20 cellular contexts compared by ENCODE assay signal in genomic region chr1:200181861-200182260, GRCh38.
DNase-seq lines count a peak whose midpoint lies in the region; ATAC-seq, FAIRE-seq and TF ChIP-seq lines count a peak whose summit lies in the region.
"Had no signal": no experiment of that assay in that cellular context is flagged by ENCODE, and none has a peak within 500 bp of the region (broad histone marks: within the 10 kb centered on the region; RNA-seq: fewer than 3 reads in every experiment).

No MANE protein-coding gene starts in this region.

- H3K9ac ChIP-seq in IMR-90 (ENCODE audit: low read depth, low read length) (no peak overlapping the region), keratinocyte (ENCODE audit: control insufficient read depth, extremely low read depth, insufficient read depth, low read length) (no peak overlapping the region)
- H3K9ac ChIP-seq: BLaER1 treated with 17β-estradiol and CSF1 and Interleukin-3, amounts not matched to agents 10 nM and 100 nM; GM23248 had no signal

- H2BK20ac ChIP-seq in IMR-90 (ENCODE audit: low read depth, low read length), result peak overlapping the region; percentile 80; the same call in 1 of the 2 replicates

- H3K18ac ChIP-seq in IMR-90 (ENCODE audit: low read depth, low read length), result peak overlapping the region; percentile 5; the same call in 1 of the 2 replicates

- no peak for DNase-seq in A549 (ENCODE audit: low read depth in 1 of 2, low spot score in 1 of 2)
- no peak for DNase-seq in IMR-90
- peak; percentile 90 for DNase-seq in bronchial epithelial cell (ENCODE audit: low read depth)
- DNase-seq in keratinocyte (ENCODE audit: low read depth, low spot score), result no peak
- no peak for DNase-seq in LoVo (ENCODE audit: low spot score)
- DNase-seq in stomach, result no peak
- no peak for DNase-seq in activated CD8-positive, alpha-beta T cell treated with anti-CD3 and anti-CD28 coated beads for 36 hours
- DNase-seq: 8988T; CD8-positive, alpha-beta T cell; DMS 273 treated with DMSO at 0.1 percent for 48 hours; GDM1 had no signal

- TF ChIP-seq CTCF in A549 (IDR thresholded peaks at IDR 0.05) (no peak), IMR-90 (conservative IDR thresholded peaks at IDR 0.05; ENCODE audit: low read depth, low read length) (no peak), bronchial epithelial cell (IDR thresholded peaks at IDR 0.05; ENCODE audit: insufficient read depth, low read length, severe bottlenecking) (no peak), keratinocyte (optimal IDR thresholded peaks at IDR 0.05 in 1 of 3, IDR thresholded peaks at IDR 0.05 in 1 of 3, conservative IDR thresholded peaks at IDR 0.05 in 1 of 3; ENCODE audit: extremely low read depth in 1 of 3, insufficient read depth in 2 of 3, low read length in 3 of 3) (no peak), stomach (IDR thresholded peaks at IDR 0.05) (no peak)
- no peak for TF ChIP-seq CTCF in activated CD8-positive, alpha-beta T cell treated with anti-CD3 and anti-CD28 coated beads for 36 hours (IDR thresholded peaks at IDR 0.05)

- POLR2A ChIA-PET in A549 (lab: Yijun Ruan, JAX) (no interaction called here), IMR-90 (lab: Charles Lee; ENCODE audit: unreplicated experiment) (no interaction called here)
- POLR2A ChIA-PET in activated CD8-positive, alpha-beta T cell treated with anti-CD3 and anti-CD28 coated beads for 36 hours (lab: Charles Lee), result no interaction called here

- H2AFZ ChIP-seq in IMR-90 (replicated peaks; ENCODE audit: low read length, poor library complexity) (no peak overlapping the region), keratinocyte (ENCODE audit: control insufficient read depth, low read length) (peak overlapping the region; percentile 8)
- H2AFZ ChIP-seq: GM23248 had no signal

- CTCF ChIA-PET in A549 (lab: Yijun Ruan, JAX), result interaction anchor here (0.7 to 1.3 kb wide), 6 partner anchors 57 to 497 kb away, joined by 3 to 5 read pairs (median 4); no protein-coding TSS in a partner anchor
- CTCF ChIA-PET in IMR-90 (lab: Yijun Ruan, JAX), result interaction anchor here (0.6 to 1.0 kb wide), 2 partner anchors 126 to 497 kb away, joined by 4 to 5 read pairs; no protein-coding TSS in a partner anchor
- CTCF ChIA-PET in activated CD8-positive, alpha-beta T cell treated with anti-CD3 and anti-CD28 coated beads for 36 hours (lab: Charles Lee), result no interaction called here

- H4K20me1 ChIP-seq in IMR-90 (ENCODE audit: insufficient read depth, low read length), result no peaks in the 10 kb centered on the region
- no peaks in the 10 kb centered on the region for H4K20me1 ChIP-seq in keratinocyte (ENCODE audit: control insufficient read depth, extremely low read depth, insufficient read depth, low read length)
- H4K20me1 ChIP-seq: BLaER1 treated with 17β-estradiol and CSF1 and Interleukin-3, amounts not matched to agents 10 nM and 100 nM had no signal

- H3K9me3 ChIP-seq in A549, result no peaks in the 10 kb centered on the region
- H3K9me3 ChIP-seq in IMR-90 (ENCODE audit: control insufficient read depth, insufficient read depth, low read length), result no peaks in the 10 kb centered on the region
- no peaks in the 10 kb centered on the region for H3K9me3 ChIP-seq in keratinocyte (ENCODE audit: control insufficient read depth, low read depth, low read length)
- no peaks in the 10 kb centered on the region for H3K9me3 ChIP-seq in stomach
- H3K9me3 ChIP-seq: HAP-1 had no signal

- no peaks in the 10 kb centered on the region for H3K36me3 Mint-ChIP-seq in activated CD8-positive, alpha-beta T cell treated with anti-CD3 and anti-CD28 coated beads for 36 hours (ENCODE audit: low read depth)
- H3K36me3 Mint-ChIP-seq: CD8-positive, alpha-beta T cell had no signal

- no peaks in the 10 kb centered on the region for H3K27me3 ChIP-seq in IMR-90 (ENCODE audit: control insufficient read depth, insufficient read depth, low read length)
- H3K27me3 ChIP-seq in bronchial epithelial cell (ENCODE audit: control insufficient read depth, insufficient read depth, low read length), result no peaks in the 10 kb centered on the region
- H3K27me3 ChIP-seq in keratinocyte (ENCODE audit: control insufficient read depth, extremely low read depth, insufficient read depth, low read length), result no peaks in the 10 kb centered on the region
- no peaks in the 10 kb centered on the region for H3K27me3 ChIP-seq in stomach
- H3K27me3 ChIP-seq: BLaER1 treated with 17β-estradiol and CSF1 and Interleukin-3, amounts not matched to agents 10 nM and 100 nM had no signal

- peak overlapping the region; percentile 18 to 56; a peak in 2 of 4 replicates for H4K8ac ChIP-seq in IMR-90 (ENCODE audit: low read depth in 2 of 2, low read length in 2 of 2)

- H3K36me3 ChIP-seq in IMR-90 (ENCODE audit: control insufficient read depth, insufficient read depth, low read length) (no peaks in the 10 kb centered on the region), bronchial epithelial cell (ENCODE audit: control insufficient read depth, insufficient read depth, low read length) (no peaks in the 10 kb centered on the region), keratinocyte (ENCODE audit: control insufficient read depth in 2 of 2, extremely low read depth in 1 of 2, insufficient read depth in 2 of 2, low read length in 2 of 2) (no peaks in the 10 kb centered on the region), stomach (no peaks in the 10 kb centered on the region)
- H3K36me3 ChIP-seq: BLaER1 treated with 17β-estradiol and CSF1 and Interleukin-3, amounts not matched to agents 10 nM and 100 nM; HAP-1 had no signal

- H3K79me1 ChIP-seq in IMR-90 (ENCODE audit: low read depth in 1 of 2, low read length in 2 of 2), result no peaks in the 10 kb centered on the region

- peak overlapping the region; percentile 82 for H2AK5ac ChIP-seq in IMR-90 (ENCODE audit: low read depth, low read length)

- H2BK5ac ChIP-seq in IMR-90 (ENCODE audit: low read depth, low read length, poor library complexity, severe bottlenecking), result no peak overlapping the region

- H4K5ac ChIP-seq in IMR-90 (ENCODE audit: low read depth, low read length), result peak overlapping the region; percentile 26; the same call in 1 of the 2 replicates

- no TSS peak for BruUV-seq in IMR-90 (replicated peaks; lab: Mats Ljungman, UMichigan)

- H2BK15ac ChIP-seq in IMR-90 (ENCODE audit: low read depth, low read length), result peak overlapping the region; percentile 84; the same call in 1 of the 3 replicates

- TF ChIP-seq RAD21 in A549 (conservative IDR thresholded peaks at IDR 0.05 in 1 of 2, IDR thresholded peaks at IDR 0.05 in 1 of 2) (no peak), IMR-90 (IDR thresholded peaks at IDR 0.05; ENCODE audit: low read length) (no peak)

- TF ChIP-seq EP300 in A549 (IDR thresholded peaks at IDR 0.05), result no peak
- no peak for TF ChIP-seq EP300 in stomach (IDR thresholded peaks at IDR 0.05)

- TF ChIP-seq POLR2A in A549 (IDR thresholded peaks at IDR 0.05; ENCODE audit: low read length), result no peak
- no peak for TF ChIP-seq POLR2A in IMR-90 (IDR thresholded peaks at IDR 0.05; ENCODE audit: low read depth, low read length)
- TF ChIP-seq POLR2A in stomach (IDR thresholded peaks at IDR 0.05), result no peak

- peaks cover 4% of the 10 kb centered on the region for H3K9me3 Mint-ChIP-seq in activated CD8-positive, alpha-beta T cell treated with anti-CD3 and anti-CD28 coated beads for 36 hours

- no peak overlapping the region for H3K27ac Mint-ChIP-seq in activated CD8-positive, alpha-beta T cell treated with anti-CD3 and anti-CD28 coated beads for 36 hours
- H3K27ac Mint-ChIP-seq: B cell; CD8-positive, alpha-beta T cell; IgD-negative memory B cell had no signal

- H2BK120ac ChIP-seq in IMR-90 (ENCODE audit: low read depth, low read length), result no peak overlapping the region

- ATAC-seq in A549 (no peak), IMR-90 (ENCODE audit: low read depth) (no peak)
- no peak for ATAC-seq in activated CD8-positive, alpha-beta T cell treated with anti-CD3 and anti-CD28 coated beads for 36 hours
- ATAC-seq: CD8-positive, alpha-beta T cell had no signal

- H3K4ac ChIP-seq in IMR-90 (ENCODE audit: low read depth, low read length), result no peak overlapping the region; the same call in 1 of the 2 replicates

- dilution Hi-C loops in IMR-90 (cut with HindIII; ENCODE audit: low sequenced_read_pairs, unreplicated experiment), result no loop called here
- dilution Hi-C loops in keratinocyte (cut with MboI; ENCODE audit: extremely low pct_ligation_motif_present, low sequenced_read_pairs), result no loop called here

- H3K27ac ChIP-seq in A549 (peak overlapping the region; percentile 74 to 88), IMR-90 (ENCODE audit: insufficient read depth, low read length) (no peak overlapping the region), keratinocyte (ENCODE audit: control insufficient read depth, insufficient read depth, low read length) (no peak overlapping the region), stomach (no peak overlapping the region)
- H3K27ac ChIP-seq: BLaER1 treated with 17β-estradiol and CSF1 and Interleukin-3, amounts not matched to agents 10 nM and 100 nM; GM23248; HL-60 had no signal

- no peaks in the 10 kb centered on the region for H3K79me2 ChIP-seq in keratinocyte (ENCODE audit: control insufficient read depth, insufficient read depth, low read length)

- in situ Hi-C loops in IMR-90 (cut with MboI; ENCODE audit: low sequenced_read_pairs), result no loop called here

- no peak overlapping the region for H3K4me3 ChIP-seq in A549
- no peak overlapping the region for H3K4me3 ChIP-seq in IMR-90 (ENCODE audit: insufficient read depth, low read depth, low read length)
- no peak overlapping the region for H3K4me3 ChIP-seq in bronchial epithelial cell (ENCODE audit: low read depth, low read length)
- no peak overlapping the region for H3K4me3 ChIP-seq in keratinocyte (ENCODE audit: control insufficient read depth in 2 of 3, extremely low read depth in 1 of 3, insufficient read depth in 2 of 3, low read depth in 1 of 3, low read length in 3 of 3)
- H3K4me3 ChIP-seq in stomach, result no peak overlapping the region
- H3K4me3 ChIP-seq: BLaER1 treated with 17β-estradiol and CSF1 and Interleukin-3, amounts not matched to agents 10 nM and 100 nM; GM23248; HAP-1 had no signal

- H3K4me1 ChIP-seq in A549, result peaks cover 71% of the 10 kb centered on the region
- H3K4me1 ChIP-seq in IMR-90 (ENCODE audit: control insufficient read depth, insufficient read depth, low read length), result peaks cover 16% of the 10 kb centered on the region
- peaks cover 37% of the 10 kb centered on the region for H3K4me1 ChIP-seq in keratinocyte (ENCODE audit: control insufficient read depth, extremely low read depth, insufficient read depth, low read length)
- H3K4me1 ChIP-seq in stomach, result peaks cover 0 to 14% (median 6%) of the 10 kb centered on the region in 4 donors

- 95% methylated on average over 3 of the region's 3 CpGs for WGBS in A549 (ENCODE audit: missing lambda C conversion rate)
- no CpG with 5 or more reads among the region's 3 CpGs for WGBS in IMR-90 (ENCODE audit: extremely low coverage in 2 of 2, insufficient read length in 1 of 2), 2 experiments
- 85 to 100% (median 93%) methylated on average over 3 of the region's 3 CpGs for WGBS in stomach, 5 donors

- FAIRE-seq in A549 (lab: Jason Lieb, UNC) (no peak), bronchial epithelial cell (lab: Jason Lieb, UNC) (no peak), keratinocyte (lab: Jason Lieb, UNC) (peak; percentile 32)
- FAIRE-seq: GM12892, GM18507, HTR-8/SVneo had no signal

- H3K4me2 ChIP-seq in A549 (no peak overlapping the region), IMR-90 (ENCODE audit: low read depth, low read length) (no peak overlapping the region), keratinocyte (ENCODE audit: control insufficient read depth, extremely low read depth, insufficient read depth, low read depth, low read length) (no peak overlapping the region)
- H3K4me2 ChIP-seq: BLaER1 treated with 17β-estradiol and CSF1 and Interleukin-3, amounts not matched to agents 10 nM and 100 nM had no signal

- intact Hi-C loops in IMR-90 (cut with micrococcal nuclease) (no loop called here), stomach (cut with DNase I; ENCODE audit: low total_unique reads) (no loop called here)
- intact Hi-C loops in activated CD8-positive, alpha-beta T cell treated with anti-CD3 and anti-CD28 coated beads for 36 hours (cut with micrococcal nuclease), result no loop called here

- no peak overlapping the region for H3K56ac ChIP-seq in IMR-90 (ENCODE audit: extremely low read depth, insufficient read depth, low read length)

- no peak overlapping the region for H3K14ac ChIP-seq in IMR-90 (replicated peaks; ENCODE audit: low read depth, low read length)

- peak overlapping the region; percentile 75 for H2AK9ac ChIP-seq in IMR-90 (replicated peaks; ENCODE audit: low read depth, low read length, poor library complexity)

- H3K27me3 Mint-ChIP-seq in activated CD8-positive, alpha-beta T cell treated with anti-CD3 and anti-CD28 coated beads for 36 hours, result peaks cover 4% of the 10 kb centered on the region

- H3K9me1 ChIP-seq in IMR-90 (ENCODE audit: insufficient read depth, low read length), result peaks cover 12% of the 10 kb centered on the region
- H3K9me1 ChIP-seq in keratinocyte (ENCODE audit: control insufficient read depth, extremely low read depth, insufficient read depth, low read length), result no peaks in the 10 kb centered on the region

- H3K4me3 Mint-ChIP-seq in activated CD8-positive, alpha-beta T cell treated with anti-CD3 and anti-CD28 coated beads for 36 hours, result no peak overlapping the region
- H3K4me3 Mint-ChIP-seq: B cell; CD8-positive, alpha-beta T cell; IgD-negative memory B cell had no signal

- H3K23ac ChIP-seq in IMR-90 (ENCODE audit: low read depth, low read length), result no peak overlapping the region

- peak overlapping the region; percentile 62; the same call in 1 of the 2 replicates for H4K91ac ChIP-seq in IMR-90 (ENCODE audit: insufficient read depth, low read depth, low read length)

- H3K4me1 Mint-ChIP-seq in activated CD8-positive, alpha-beta T cell treated with anti-CD3 and anti-CD28 coated beads for 36 hours (ENCODE audit: low read depth), result no peaks in the 10 kb centered on the region

Comparison
In these comparisons a context has a peak if more than half of its experiments do, and no peak if none do; other contexts are left out.
1. H3K27ac ChIP-seq: peak in A549 (2 of 2); none in IMR-90 (single experiment), keratinocyte (single experiment) and stomach (0 of 5).